8 cellular contexts compared by ENCODE assay signal in the genomic region with DNA sequence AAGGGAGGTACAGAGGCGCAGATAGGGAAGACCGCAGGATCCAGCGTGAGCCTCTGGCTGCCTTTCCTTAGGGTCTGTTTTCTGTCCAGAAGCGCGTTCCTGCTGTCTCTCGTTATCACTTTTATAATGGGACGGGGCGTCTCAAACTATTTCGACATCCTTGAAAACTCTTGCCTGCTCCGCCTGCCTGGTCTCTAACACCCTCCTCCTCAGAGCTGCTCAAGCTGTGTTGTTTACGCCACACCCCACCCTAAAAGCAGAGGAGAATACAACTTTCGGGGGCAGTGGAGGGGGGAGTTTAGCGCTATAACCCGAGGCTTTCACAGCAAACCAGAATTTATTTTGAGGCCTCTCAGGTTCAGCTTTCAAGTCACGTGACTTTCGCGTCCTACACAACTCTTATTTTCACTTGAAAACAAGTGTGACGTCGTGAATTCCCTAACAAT. TPM values are rescaled to one million over a fixed set of nuclear protein-coding genes. Genes with fewer than 3 reads are reported as not detected.
DNase-seq lines count a peak whose midpoint lies in the region; ATAC-seq and TF ChIP-seq lines count a peak whose summit lies in the region.

No MANE protein-coding gene starts in this region.

- DNase-seq in NCI-H748 (lab: John Stamatoyannopoulos, UW; ENCODE audit: unreplicated experiment) (peak; percentile 50), NCI-H748 treated with DMSO at 0.1 percent for 48 hours (lab: John Stamatoyannopoulos, UW) (no peak), PC-3 (no peak), endothelial cell (ENCODE audit: low spot score) (no peak), NCI-H2081 (lab: John Stamatoyannopoulos, UW) (no peak)
- no peak for DNase-seq in stimulated activated CD4-positive, alpha-beta T cell treated with anti-CD3 and anti-CD28 coated beads, Interleukin-12 subunit alpha, Interleukin-12 subunit beta, amount 100 ng/mL, for 4 hours

- H3K27ac ChIP-seq in PC-3 (ENCODE audit: low read length) = no peak overlapping the region

- H3K4me1 Mint-ChIP-seq in endothelial cell (ENCODE audit: unreplicated experiment) = peaks cover 2% of the 10 kb centered on the region

- H4K20me1 ChIP-seq in PC-3 (ENCODE audit: low read length) = no peaks in the 10 kb centered on the region

- H3K9ac ChIP-seq in PC-3 (ENCODE audit: low read length) (peak overlapping the region; percentile 52), mucosa of stomach (ENCODE audit: low read length) (peak overlapping the region; percentile 80)

- no peaks in the 10 kb centered on the region for H3K36me3 Mint-ChIP-seq in endothelial cell (ENCODE audit: low read depth, unreplicated experiment)

- H3K4me3 ChIP-seq in PC-3 (ENCODE audit: low read length) (peak overlapping the region; percentile 92), mucosa of stomach (ENCODE audit: low read length) (no peak overlapping the region)

- H3K27ac Mint-ChIP-seq in endothelial cell (ENCODE audit: unreplicated experiment) = peak overlapping the region; percentile 92

- H3K27me3 ChIP-seq in PC-3 (ENCODE audit: low read length) = no peaks in the 10 kb centered on the region
- no peaks in the 10 kb centered on the region for H3K27me3 ChIP-seq in mucosa of stomach (ENCODE audit: control insufficient read depth, insufficient read depth, low read length)

- no peak for TF ChIP-seq CTCF in PC-3 (conservative IDR thresholded peaks at IDR 0.05; ENCODE audit: low read depth, low read length)
- no peak for TF ChIP-seq CTCF in endothelial cell (IDR thresholded peaks at IDR 0.05; ENCODE audit: unreplicated experiment)

- TSS peak; percentile 90 for BruUV-seq in PC-3 (replicated peaks; lab: Mats Ljungman, UMichigan)

- peak; percentile 3 for ATAC-seq in PC-3
- no peak for ATAC-seq in HG02981 (IDR thresholded peaks at IDR 0.05; ENCODE audit: unreplicated experiment)

- no peaks in the 10 kb centered on the region for H3K9me3 ChIP-seq in PC-3 (ENCODE audit: low read length)
- H3K9me3 ChIP-seq in mucosa of stomach (ENCODE audit: control insufficient read depth, low read length) = no peaks in the 10 kb centered on the region

- peak overlapping the region; percentile 95 for H2AFZ ChIP-seq in PC-3 (ENCODE audit: low read length)

- CTCF ChIA-PET in PC-3 (lab: Charles Lee) = no interaction called here

- no peaks in the 10 kb centered on the region for H3K27me3 Mint-ChIP-seq in endothelial cell (ENCODE audit: unreplicated experiment)

- no peaks in the 10 kb centered on the region for H3K36me3 ChIP-seq in PC-3 (ENCODE audit: low read depth, low read length)
- H3K36me3 ChIP-seq in mucosa of stomach (ENCODE audit: control insufficient read depth, insufficient read depth, low read length) = no peaks in the 10 kb centered on the region

- H3K79me2 ChIP-seq in PC-3 (ENCODE audit: low read length) = peaks cover 12% of the 10 kb centered on the region

- H3K4me3 Mint-ChIP-seq in endothelial cell (ENCODE audit: unreplicated experiment) = peak overlapping the region; percentile 84

- no peaks in the 10 kb centered on the region for H3K9me3 Mint-ChIP-seq in endothelial cell (ENCODE audit: unreplicated experiment)

- no peaks in the 10 kb centered on the region for H3F3A ChIP-seq in PC-3 (ENCODE audit: low read length, unreplicated experiment)

- POLR2A ChIA-PET in PC-3 (lab: Charles Lee; ENCODE audit: unreplicated experiment) = no interaction called here

- H3K9me2 ChIP-seq in PC-3 (replicated peaks; ENCODE audit: low read length) = no peaks in the 10 kb centered on the region

- H3K4me2 ChIP-seq in PC-3 (ENCODE audit: low read length) = peak overlapping the region; percentile 82

- intact Hi-C loops in PC-3 (cut with micrococcal nuclease) = no loop called here

- H3K4me1 ChIP-seq in PC-3 (ENCODE audit: insufficient read depth, low read length) (peaks cover 8% of the 10 kb centered on the region), mucosa of stomach (ENCODE audit: control insufficient read depth, insufficient read depth, low read length) (peaks cover 9% of the 10 kb centered on the region)

RNA-seq across cellular contexts. Expression of a gene that starts 0.6 kb away (rescaled TPM):
- total RNA-seq in PC-3 (2014; rRNA removed) (69.2 and 88.0 TPM in 2 replicates), endothelial cell (ENCODE audit: unreplicated experiment) (29.6 TPM)

RNA-seq across cellular contexts. Expression of a gene that starts 26.2 kb away (rescaled TPM):
- total RNA-seq in PC-3 (2014; rRNA removed) (42.1 and 50.6 TPM in 2 replicates), endothelial cell (ENCODE audit: unreplicated experiment) (13.9 TPM)

RNA-seq across cellular contexts. Expression of a gene that starts 30.0 kb away (rescaled TPM):
- total RNA-seq in PC-3 (2014; rRNA removed) = 121 and 147 TPM in 2 replicates
- total RNA-seq in endothelial cell (ENCODE audit: unreplicated experiment) = 46.4 TPM

RNA-seq across cellular contexts. Expression of a gene that starts 30.3 kb away (rescaled TPM):
- 92.3 and 101 TPM in 2 replicates for total RNA-seq in PC-3 (2014; rRNA removed)
- total RNA-seq in endothelial cell (ENCODE audit: unreplicated experiment) = 16.8 TPM

RNA-seq across cellular contexts. Expression of a gene that starts 30.7 kb away (rescaled TPM):
- total RNA-seq in PC-3 (2014; rRNA removed) = 34.3 and 39.6 TPM in 2 replicates
- total RNA-seq in endothelial cell (ENCODE audit: unreplicated experiment) = 23.0 TPM
